ENCODE assay signal across 10 cellular contexts in genomic region chr19:38718747-38719543, GRCh38. TPM values are rescaled to one million over a fixed set of nuclear protein-coding genes. Genes with fewer than 3 reads are reported as not detected.
DNase-seq lines count a peak whose midpoint lies in the region; ATAC-seq, FAIRE-seq and TF ChIP-seq lines count a peak whose summit lies in the region.
"Had no signal": no experiment of that assay in that cellular context is flagged by ENCODE, and none has a peak within 500 bp of the region (broad histone marks: within the 10 kb centered on the region; RNA-seq: fewer than 3 reads in every experiment).

No MANE protein-coding gene starts in this region.

- H3K36me3 ChIP-seq in HUES6 (ENCODE audit: control insufficient read depth, insufficient read depth, low read length) (peaks cover 96% of the 10 kb centered on the region), bronchial epithelial cell (ENCODE audit: control insufficient read depth, insufficient read depth, low read length) (peaks cover 78% of the 10 kb centered on the region), kidney epithelial cell (ENCODE audit: control insufficient read depth, insufficient read depth, low read length) (peaks cover 8% of the 10 kb centered on the region), subcutaneous abdominal adipose tissue (ENCODE audit: control insufficient read depth in 5 of 5, insufficient read depth in 5 of 5, low read length in 5 of 5) (peaks cover 0 to 98% (median 91%) of the 10 kb centered on the region in 5 donors)

- POLR2A ChIA-PET in activated CD4-positive, alpha-beta memory T cell treated with anti-CD3 and anti-CD28 coated beads for 36 hours (lab: Charles Lee): no interaction called here

- H3K9ac ChIP-seq in HUES6 (ENCODE audit: low read length) (peak overlapping the region; percentile 21), subcutaneous abdominal adipose tissue (ENCODE audit: low read length in 5 of 5) (peak overlapping the region in 1 of 5 donors; percentile 31)

- no peak for FAIRE-seq in bronchial epithelial cell (lab: Jason Lieb, UNC)

- no peaks in the 10 kb centered on the region for H3K9me3 Mint-ChIP-seq in stimulated activated naive CD8-positive, alpha-beta T cell treated with anti-CD3 and anti-CD28 coated beads, Interleukin-15, amount 100 ng/mL, for 72 hours
- H3K9me3 Mint-ChIP-seq in activated CD4-positive, alpha-beta memory T cell treated with anti-CD3 and anti-CD28 coated beads for 36 hours: no peaks in the 10 kb centered on the region

- H3K27ac ChIP-seq in HUES6 (ENCODE audit: low read depth, low read length) (no peak overlapping the region), subcutaneous abdominal adipose tissue (ENCODE audit: low read depth, low read length) (peak overlapping the region; percentile 41)

- CTCF ChIA-PET in activated CD4-positive, alpha-beta memory T cell treated with anti-CD3 and anti-CD28 coated beads for 36 hours (lab: Charles Lee): interaction anchor here (0.8 kb wide), 1 partner anchor 204 kb away, joined by 3 read pairs; no protein-coding TSS in a partner anchor

- intact Hi-C loops in activated CD4-positive, alpha-beta memory T cell treated with anti-CD3 and anti-CD28 coated beads for 36 hours (cut with micrococcal nuclease): no loop called here

- no peaks in the 10 kb centered on the region for H3K27me3 ChIP-seq in HUES6 (ENCODE audit: control insufficient read depth, insufficient read depth, low read length)
- H3K27me3 ChIP-seq in bronchial epithelial cell (ENCODE audit: control insufficient read depth, insufficient read depth, low read length): no peaks in the 10 kb centered on the region
- H3K27me3 ChIP-seq in kidney epithelial cell (ENCODE audit: control insufficient read depth, insufficient read depth, low read length): no peaks in the 10 kb centered on the region
- no peaks in the 10 kb centered on the region for H3K27me3 ChIP-seq in subcutaneous abdominal adipose tissue (ENCODE audit: control insufficient read depth in 5 of 5, insufficient read depth in 4 of 5, low read length in 5 of 5)

- H3K27me3 Mint-ChIP-seq in stimulated activated naive CD8-positive, alpha-beta T cell treated with anti-CD3 and anti-CD28 coated beads, Interleukin-15, amount 100 ng/mL, for 72 hours: no peaks in the 10 kb centered on the region
- H3K27me3 Mint-ChIP-seq in activated CD4-positive, alpha-beta memory T cell treated with anti-CD3 and anti-CD28 coated beads for 36 hours: no peaks in the 10 kb centered on the region

- peak; percentile 41 for TF ChIP-seq CTCF in bronchial epithelial cell (IDR thresholded peaks at IDR 0.05; ENCODE audit: insufficient read depth, low read length, severe bottlenecking)
- TF ChIP-seq CTCF in kidney epithelial cell (IDR thresholded peaks at IDR 0.05; ENCODE audit: insufficient read depth, low read length, poor library complexity, severe bottlenecking): peak; percentile 43

- ATAC-seq in stimulated activated naive CD8-positive, alpha-beta T cell treated with anti-CD3 and anti-CD28 coated beads, Interleukin-15, amount 100 ng/mL, for 72 hours: no peak
- no peak for ATAC-seq in GM21576 (IDR thresholded peaks at IDR 0.05; ENCODE audit: unreplicated experiment)

- H3K36me3 Mint-ChIP-seq in activated CD4-positive, alpha-beta memory T cell treated with anti-CD3 and anti-CD28 coated beads for 36 hours: peaks cover 10% of the 10 kb centered on the region

- H3K4me3 Mint-ChIP-seq in stimulated activated naive CD8-positive, alpha-beta T cell treated with anti-CD3 and anti-CD28 coated beads, Interleukin-15, amount 100 ng/mL, for 72 hours: no peak overlapping the region
- no peak overlapping the region for H3K4me3 Mint-ChIP-seq in activated CD4-positive, alpha-beta memory T cell treated with anti-CD3 and anti-CD28 coated beads for 36 hours

- no peaks in the 10 kb centered on the region for H3K9me3 ChIP-seq in HUES6 (ENCODE audit: control insufficient read depth, insufficient read depth, low read depth, low read length)
- H3K9me3 ChIP-seq in subcutaneous abdominal adipose tissue (ENCODE audit: control insufficient read depth in 5 of 5, low read length in 5 of 5): no peaks in the 10 kb centered on the region

- H3K4me1 Mint-ChIP-seq in stimulated activated naive CD8-positive, alpha-beta T cell treated with anti-CD3 and anti-CD28 coated beads, Interleukin-15, amount 100 ng/mL, for 72 hours: no peaks in the 10 kb centered on the region
- no peaks in the 10 kb centered on the region for H3K4me1 Mint-ChIP-seq in activated CD4-positive, alpha-beta memory T cell treated with anti-CD3 and anti-CD28 coated beads for 36 hours (ENCODE audit: low read depth)

- peak overlapping the region in 1 of 2 donors; percentile 34 for H3K27ac Mint-ChIP-seq in stimulated activated naive CD8-positive, alpha-beta T cell treated with anti-CD3 and anti-CD28 coated beads, Interleukin-15, amount 100 ng/mL, for 72 hours
- H3K27ac Mint-ChIP-seq in activated CD4-positive, alpha-beta memory T cell treated with anti-CD3 and anti-CD28 coated beads for 36 hours: no peak overlapping the region

- H3K4me1 ChIP-seq in HUES6 (ENCODE audit: control insufficient read depth, insufficient read depth, low read length) (peaks cover 5% of the 10 kb centered on the region; the same call in 1 of the 2 replicates), subcutaneous abdominal adipose tissue (ENCODE audit: control insufficient read depth in 5 of 5, insufficient read depth in 5 of 5, low read length in 5 of 5) (peaks cover 5 to 30% (median 15%) of the 10 kb centered on the region in 5 donors)

- no peak overlapping the region for H3K4me3 ChIP-seq in HUES6 (ENCODE audit: low read depth, low read length)
- H3K4me3 ChIP-seq in bronchial epithelial cell (ENCODE audit: low read depth, low read length): no peak overlapping the region
- H3K4me3 ChIP-seq in kidney epithelial cell (ENCODE audit: low read depth, low read length): no peak overlapping the region
- H3K4me3 ChIP-seq in subcutaneous abdominal adipose tissue (ENCODE audit: low read depth in 1 of 5, low read length in 5 of 5): no peak overlapping the region

- DNase-seq in bronchial epithelial cell (ENCODE audit: low read depth) (no peak), kidney epithelial cell (ENCODE audit: low read depth) (no peak), SHP77 (lab: John Stamatoyannopoulos, UW) (no peak)
- DNase-seq in stimulated activated naive CD8-positive, alpha-beta T cell treated with anti-CD3 and anti-CD28 coated beads, Interleukin-15, amount 100 ng/mL, for 72 hours: no peak
- DNase-seq in activated CD4-positive, alpha-beta memory T cell treated with anti-CD3 and anti-CD28 coated beads for 36 hours: no peak

RNA-seq across cellular contexts. Expression of gene CAPN12, which starts 25.3 kb away (rescaled TPM):
- total RNA-seq in bronchial epithelial cell: 6.6 and 6.8 TPM in 2 replicates
- 0.68 and 1.3 TPM in 2 replicates for total RNA-seq in kidney epithelial cell
- total RNA-seq in activated CD4-positive, alpha-beta memory T cell treated with anti-CD3 and anti-CD28 coated beads for 36 hours: 1 to 10 TPM; 7.1 to 9.0 TPM

RNA-seq across cellular contexts. Expression of gene LGALS7, which starts 54.4 kb away (rescaled TPM):
- total RNA-seq in bronchial epithelial cell (11.3 and 406 TPM in 2 replicates), kidney epithelial cell (0.55 TPM in 1 of 2 replicates, not detected in the other)
- not detected for total RNA-seq in activated CD4-positive, alpha-beta memory T cell treated with anti-CD3 and anti-CD28 coated beads for 36 hours
- total RNA-seq: subcutaneous adipose tissue; T-helper 2 cell treated with Interferon-gamma antibody and Interleukin-4, amounts not matched to agents 100 ng/mL and 5 ng/mL, for 36 hours had no signal
